ENCODE assay signal across 8 cellular contexts in genomic region chr18:54717673-54718435, GRCh38.
DNase-seq lines count a peak whose midpoint lies in the region; ATAC-seq and TF ChIP-seq lines count a peak whose summit lies in the region.
"Had no signal": no experiment of that assay in that cellular context is flagged by ENCODE, and none has a peak within 500 bp of the region (broad histone marks: within the 10 kb centered on the region; RNA-seq: fewer than 3 reads in every experiment).

No MANE protein-coding gene starts in this region.

- H3K9me3 ChIP-seq in iPS-20b (ENCODE audit: insufficient read depth, low read depth, low read length), result no peaks in the 10 kb centered on the region

- H3K27me3 ChIP-seq in iPS-20b (ENCODE audit: insufficient read depth, low read length), result no peaks in the 10 kb centered on the region

- no peaks in the 10 kb centered on the region for H3K36me3 ChIP-seq in iPS-20b (ENCODE audit: insufficient read depth, low read depth, low read length)

- DNase-seq in HEK293T (ENCODE audit: extremely low spot score), result peak; percentile 6
- DNase-seq in NCI-H510A treated with DMSO at 0.1 percent for 48 hours (lab: John Stamatoyannopoulos, UW), result peak; percentile 63
- peak; percentile 11 for DNase-seq in activated T-helper 9 cell treated with anti-CD3 and anti-CD28 coated beads, Interleukin-2, amount 50 U/mL, for 16 hours (ENCODE audit: low read depth)
- DNase-seq in stimulated activated naive CD8-positive, alpha-beta T cell treated with anti-CD3 and anti-CD28 coated beads, Interleukin-15, Interleukin-2, amounts not matched to agents 100 U/mL and 50 U/mL, for 24 hours, result peak; percentile 38
- no peak for DNase-seq in NCI-H1092 treated with DMSO at 0.1 percent for 48 hours (lab: John Stamatoyannopoulos, UW)

- ATAC-seq in GM18520 (IDR thresholded peaks at IDR 0.05; ENCODE audit: unreplicated experiment), result peak; percentile 53
- ATAC-seq in stimulated activated naive CD8-positive, alpha-beta T cell treated with anti-CD3 and anti-CD28 coated beads, Interleukin-15, Interleukin-2, amounts not matched to agents 100 U/mL and 50 U/mL, for 24 hours, result peak; percentile 78
- ATAC-seq: right cardiac atrium had no signal

- H3K27ac ChIP-seq in iPS-20b (ENCODE audit: low read length), result no peak overlapping the region

- peaks cover 3% of the 10 kb centered on the region; the same call in 1 of the 2 replicates for H3K4me1 ChIP-seq in iPS-20b (ENCODE audit: insufficient read depth, low read length)

- no peak overlapping the region for H3K9ac ChIP-seq in iPS-20b (ENCODE audit: low read depth, low read length)

- CTCF ChIA-PET in HEK293T (lab: Yijun Ruan, JAX), result no interaction called here

- POLR2A ChIA-PET in HEK293T (lab: Yijun Ruan, JAX), result no interaction called here

- H3K4me3 ChIP-seq in iPS-20b (ENCODE audit: low read length), result peak overlapping the region; percentile 47

TF ChIP-seq in HEK293T, 16 proteins besides CTCF, POLR2A, EP300 and RAD21:
- TF ChIP-seq LEF1 (IDR thresholded peaks at IDR 0.05; ENCODE audit: borderline replicate concordance) (no peak), SP1 (IDR thresholded peaks at IDR 0.05) (no peak), L3MBTL2 (conservative IDR thresholded peaks at IDR 0.05) (no peak), FOXM1 (IDR thresholded peaks at IDR 0.05; ENCODE audit: borderline replicate concordance) (no peak), FOXA1 (IDR thresholded peaks at IDR 0.05) (no peak), FOXK2 (IDR thresholded peaks at IDR 0.05) (no peak), ELF4 (IDR thresholded peaks at IDR 0.05) (no peak), ZNF384 (IDR thresholded peaks at IDR 0.05) (no peak), HDGF (IDR thresholded peaks at IDR 0.05; ENCODE audit: borderline replicate concordance) (no peak), SUZ12 (IDR thresholded peaks at IDR 0.05) (no peak), TARDBP (IDR thresholded peaks at IDR 0.05) (no peak), NFRKB (IDR thresholded peaks at IDR 0.05) (no peak)
- TF ChIP-seq, protein P1, sequence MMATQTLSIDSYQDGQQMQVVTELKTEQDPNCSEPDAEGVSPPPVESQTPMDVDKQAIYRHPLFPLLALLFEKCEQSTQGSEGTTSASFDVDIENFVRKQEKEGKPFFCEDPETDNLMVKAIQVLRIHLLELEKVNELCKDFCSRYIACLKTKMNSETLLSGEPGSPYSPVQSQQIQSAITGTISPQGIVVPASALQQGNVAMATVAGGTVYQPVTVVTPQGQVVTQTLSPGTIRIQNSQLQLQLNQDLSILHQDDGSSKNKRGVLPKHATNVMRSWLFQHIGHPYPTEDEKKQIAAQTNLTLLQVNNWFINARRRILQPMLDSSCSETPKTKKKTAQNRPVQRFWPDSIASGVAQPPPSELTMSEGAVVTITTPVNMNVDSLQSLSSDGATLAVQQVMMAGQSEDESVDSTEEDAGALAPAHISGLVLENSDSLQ (IDR thresholded peaks at IDR 0.05), result no peak
